31 cellular contexts compared by ENCODE assay signal in the genomic region with DNA sequence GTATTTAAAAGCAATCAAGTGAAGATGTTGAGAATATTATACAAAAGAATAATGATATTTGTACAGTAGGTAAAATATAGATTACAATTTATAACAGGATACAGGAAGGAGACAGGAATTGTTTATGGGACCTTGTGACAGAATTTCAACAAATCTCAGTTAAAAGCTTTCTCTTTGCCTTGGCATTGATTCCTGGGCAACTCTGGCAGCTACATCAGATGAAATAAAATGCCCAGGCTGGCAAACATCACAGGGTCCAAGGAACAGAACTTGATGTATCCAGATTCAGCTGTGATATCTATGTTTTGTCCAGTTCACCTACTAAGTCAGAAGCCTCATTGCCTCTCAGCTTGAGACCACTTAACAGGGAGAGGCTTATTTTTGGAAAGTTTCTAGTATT.
"Had no signal": no experiment of that assay in that cellular context is flagged by ENCODE, and none has a peak within 500 bp of the region (broad histone marks: within the 10 kb centered on the region; RNA-seq: fewer than 3 reads in every experiment).

No MANE protein-coding gene starts in this region.

- DNase-seq: activated CD4-positive, alpha-beta memory T cell treated with anti-CD3 and anti-CD28 coated beads, Interleukin-2, amount 10 ng/mL, durations not matched to agents 7 days and 5 days; activated CD4-positive, alpha-beta T cell treated with anti-CD3 and anti-CD28 coated beads for 1 hour; activated CD4-positive, alpha-beta T cell treated with anti-CD3 and anti-CD28 coated beads for 4 hours; activated CD4-positive, alpha-beta T cell treated with anti-CD3 and anti-CD28 coated beads, Interleukin-2, amount 10 ng/mL, durations not matched to agents 7 days and 5 days; activated CD4-positive, alpha-beta T cell treated with anti-CD3 and anti-CD28 coated beads, Interleukin-2, amount 50 U/mL, for 4 hours; activated CD8-positive, alpha-beta memory T cell treated with anti-CD3 and anti-CD28 coated beads, Interleukin-2, amount 50 U/mL, for 48 hours; activated gamma-delta T cell; activated naive CD4-positive, alpha-beta T cell; activated naive CD4-positive, alpha-beta T cell treated with anti-CD3 and anti-CD28 coated beads, Interleukin-2, amount 10 ng/mL, durations not matched to agents 7 days and 5 days; activated naive CD8-positive, alpha-beta T cell treated with anti-CD3 and anti-CD28 coated beads, Interleukin-2, amount 10 ng/mL, durations not matched to agents 7 days and 5 days; activated T-cell treated with anti-CD3 and anti-CD28 coated beads for 4 hours; activated T-cell treated with anti-CD3 and anti-CD28 coated beads, Interleukin-2, amount 50 U/mL, for 24 hours; activated T-cell treated with anti-CD3 and anti-CD28 coated beads, Interleukin-2, amount 50 U/mL, for 72 hours; central memory CD4-positive, alpha-beta T cell; cerebellar nuclear complex; colonic mucosa; dorsolateral prefrontal cortex; effector memory CD4-positive, alpha-beta T cell; endodermal cell; erythroblast; foreskin keratinocyte; gastrocnemius medialis; glutamatergic neuron; heart left ventricle; T-helper 2 cell had no signal

- H3K4me1 ChIP-seq: breast epithelium, colonic mucosa, foreskin keratinocyte, gastrocnemius medialis had no signal

- H3K4me3 ChIP-seq: ascending aorta, breast epithelium, cardiac muscle cell, colonic mucosa, dorsolateral prefrontal cortex, esophagus muscularis mucosa, gastrocnemius medialis, heart left ventricle had no signal

- ATAC-seq: activated naive CD4-positive, alpha-beta T cell treated with anti-CD3 and anti-CD28 coated beads, Interleukin-2, amount 50 U/mL, for 72 hours; activated T-cell treated with anti-CD3 and anti-CD28 coated beads, Interleukin-2, amount 50 U/mL, for 72 hours; gastrocnemius medialis; heart left ventricle; WTC11 had no signal

- H3K9me3 ChIP-seq: ascending aorta, breast epithelium, colonic mucosa, esophagus muscularis mucosa, gastrocnemius medialis had no signal

- H3K27ac ChIP-seq: ascending aorta, breast epithelium, cardiac muscle cell, colonic mucosa, dorsolateral prefrontal cortex, esophagus muscularis mucosa, foreskin keratinocyte, gastrocnemius medialis, heart left ventricle had no signal

- H3K27me3 ChIP-seq: ascending aorta, breast epithelium, cardiac muscle cell, colonic mucosa, esophagus muscularis mucosa, foreskin keratinocyte, gastrocnemius medialis, heart left ventricle had no signal

- H3K36me3 ChIP-seq: ascending aorta, breast epithelium, cardiac muscle cell, colonic mucosa, esophagus muscularis mucosa, gastrocnemius medialis, heart left ventricle had no signal
